ENCODE assay signal across 8 cellular contexts in the genomic region with DNA sequence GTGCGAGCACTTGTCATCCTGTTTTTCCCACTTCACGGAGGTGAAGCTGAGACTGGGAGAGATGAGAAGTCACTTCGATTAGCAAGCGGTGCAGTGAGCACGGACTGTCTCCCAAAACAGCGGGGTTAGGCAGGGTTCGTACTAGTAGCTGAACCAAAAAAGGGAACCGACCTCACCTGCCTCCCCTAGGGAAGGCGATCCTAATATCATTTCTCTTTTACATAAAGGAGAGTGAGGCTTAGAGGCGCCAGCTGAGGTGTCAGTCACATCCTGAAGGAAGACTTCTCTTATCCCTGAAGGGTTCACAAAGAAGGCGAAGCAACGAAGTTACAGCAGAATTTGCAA. TPM values are rescaled to one million over a fixed set of nuclear protein-coding genes. Genes with fewer than 3 reads are reported as not detected.
DNase-seq lines count a peak whose midpoint lies in the region; ATAC-seq and TF ChIP-seq lines count a peak whose summit lies in the region.

No MANE protein-coding gene starts in this region.

- no peak for DNase-seq in NCI-H524 treated with DMSO at 0.1 percent for 48 hours (lab: John Stamatoyannopoulos, UW)
- DNase-seq in iPS-NIHi11 (ENCODE audit: low spot score) = no peak
- no peak for DNase-seq in COLO829 (ENCODE audit: low spot score)

- peak overlapping the region; percentile 89 to 99 for H3K4me3 ChIP-seq in muscle layer of duodenum (ENCODE audit: low read depth in 1 of 2, low read length in 2 of 2)

- H3K27ac ChIP-seq in muscle layer of duodenum (ENCODE audit: low read length) = peak overlapping the region; percentile 43

- no peaks in the 10 kb centered on the region for H3K27me3 ChIP-seq in muscle layer of duodenum (ENCODE audit: low read depth, low read length)

- H3K4me3 Mint-ChIP-seq in brain = peak overlapping the region; percentile 96 to 99 (median 98)

- peaks cover 35% of the 10 kb centered on the region for H3K36me3 Mint-ChIP-seq in brain

- H3K36me3 ChIP-seq in muscle layer of duodenum (ENCODE audit: control insufficient read depth in 1 of 2, insufficient read depth in 2 of 2, low read length in 2 of 2) = peaks cover 2 to 4% of the 10 kb centered on the region in 2 donors

- H3K27ac Mint-ChIP-seq in brain = peak overlapping the region in 4 of 5 experiments; percentile 94 to 99 (median 98)

- peaks cover 0 to 3% (median 0%) of the 10 kb centered on the region in 5 experiments for H3K9me3 Mint-ChIP-seq in brain

- ATAC-seq in GM19397 (IDR thresholded peaks at IDR 0.05; ENCODE audit: unreplicated experiment) (peak; percentile 5), HG03280 (IDR thresholded peaks at IDR 0.05; ENCODE audit: unreplicated experiment) (peak; percentile 5), GM19452 (IDR thresholded peaks at IDR 0.05; ENCODE audit: unreplicated experiment) (no peak)

- H3K9me3 ChIP-seq in muscle layer of duodenum (ENCODE audit: control insufficient read depth in 1 of 2, low read length in 2 of 2) = no peaks in the 10 kb centered on the region

- H3K27me3 Mint-ChIP-seq in brain = peaks cover 9% of the 10 kb centered on the region

- TF ChIP-seq CTCF in brain (conservative IDR thresholded peaks at IDR 0.05) = no peak

- peaks cover 42% of the 10 kb centered on the region for H3K4me1 Mint-ChIP-seq in brain

- H3K4me1 ChIP-seq in muscle layer of duodenum (ENCODE audit: control insufficient read depth in 1 of 2, insufficient read depth in 2 of 2, low read length in 2 of 2) = peaks cover 0 to 23% of the 10 kb centered on the region in 2 donors

RNA-seq across cellular contexts. Expression of a gene that starts 0.5 kb away (rescaled TPM):
- polyA plus RNA-seq in brain (ENCODE audit: insufficient read depth, low read depth, low replicate concordance) = 106 TPM

RNA-seq across cellular contexts. Expression of a gene that starts 3.2 kb away (rescaled TPM):
- 2.6 TPM for polyA plus RNA-seq in brain (ENCODE audit: insufficient read depth, low read depth, low replicate concordance)

RNA-seq across cellular contexts. Expression of a gene that starts 26.3 kb away (rescaled TPM):
- polyA plus RNA-seq in brain (ENCODE audit: insufficient read depth, low read depth, low replicate concordance) = 13.1 TPM

RNA-seq across cellular contexts. Expression of a gene that starts 26.5 kb away (rescaled TPM):
- 221 TPM for polyA plus RNA-seq in brain (ENCODE audit: insufficient read depth, low read depth, low replicate concordance)

RNA-seq across cellular contexts. Expression of a gene that starts 54.3 kb away (rescaled TPM):
- polyA plus RNA-seq in brain (ENCODE audit: insufficient read depth, low read depth, low replicate concordance) = 141 TPM
